ENCODE assay signal across 8 cellular contexts in the genomic region with DNA sequence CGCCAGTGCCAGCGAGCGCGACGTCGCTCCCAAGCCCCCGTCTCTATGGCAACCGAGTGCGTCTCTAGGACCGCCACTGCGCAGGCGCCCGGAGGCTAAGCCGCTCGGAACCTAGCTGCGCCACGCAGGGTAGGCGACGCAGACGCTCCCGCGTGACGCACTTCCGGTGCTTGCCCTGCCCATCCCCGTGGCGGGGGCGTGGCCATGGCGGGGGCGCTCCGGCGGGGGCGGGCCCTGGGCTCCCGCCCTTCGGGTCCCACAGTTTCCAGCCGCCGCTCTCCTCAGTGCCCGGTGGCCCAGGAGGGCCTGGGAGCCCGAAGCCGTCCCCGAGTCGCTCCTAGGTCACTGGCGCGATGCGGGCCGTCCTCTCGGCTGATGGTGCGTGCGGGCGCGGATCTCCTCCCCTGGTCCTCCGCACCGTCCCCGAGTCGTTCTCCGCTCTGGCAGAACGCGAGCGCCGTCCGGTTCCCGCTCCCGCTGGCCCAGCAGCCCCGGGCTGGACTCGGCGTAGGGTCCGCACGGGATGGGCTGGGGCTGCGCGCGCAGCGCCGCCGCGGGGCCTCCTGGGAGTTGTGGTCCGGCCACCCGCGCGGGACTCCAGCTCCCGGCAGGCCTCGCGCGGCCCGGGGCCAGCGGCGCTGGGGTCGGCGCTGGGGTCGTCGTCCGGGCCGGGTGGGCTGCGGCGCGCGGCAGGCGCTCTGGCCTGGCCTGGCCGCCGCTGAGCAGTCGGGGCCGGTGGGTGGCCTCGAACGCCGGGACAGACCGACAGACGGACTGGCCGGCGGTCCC. TPM values are rescaled to one million over a fixed set of nuclear protein-coding genes. Genes with fewer than 3 reads are reported as not detected.
A peak's percentile ranks its signal among the peaks of the same experiment; 100 is the strongest.
DNase-seq lines count a peak whose midpoint lies in the region; ATAC-seq, FAIRE-seq and TF ChIP-seq lines count a peak whose summit lies in the region.

A gene (plus strand): TSS at position 245 of the 789 bp plus-strand sequence. CDS start 7,953 bp downstream, outside the sequence.

- peak within 1 kb of the TSS; percentile 100 for H3K27ac ChIP-seq in angular gyrus (ENCODE audit: low read depth, low read length)
- peak within 1 kb of the TSS; percentile 100 for H3K27ac ChIP-seq in right atrium auricular region

- H3K27me3 ChIP-seq in right atrium auricular region = no peaks in the 10 kb centered on the region

- no peaks in the 10 kb centered on the region for H3K36me3 ChIP-seq in right atrium auricular region

- peaks cover 0 to 50% of the 10 kb centered on the region in 2 donors for H3K4me1 ChIP-seq in right atrium auricular region

- DNase-seq in NCI-H1694 treated with DMSO at 0.1 percent for 48 hours (lab: John Stamatoyannopoulos, UW) (peak; percentile 93), T-helper 2 cell (peak; percentile 91 to 99 (median 98)), right atrium auricular region (ENCODE audit: low spot score) (peak; percentile 96), pulmonary artery endothelial cell (ENCODE audit: low read depth, low spot score) (peak; percentile 81), urothelium cell line (ENCODE audit: low spot score) (peak; percentile 98)

- H3K4me3 ChIP-seq in right atrium auricular region = peak within 1 kb of the TSS; percentile 97 to 100

- H3K9me3 ChIP-seq in right atrium auricular region = no peaks in the 10 kb centered on the region

- TF ChIP-seq CTCF in right atrium auricular region (IDR thresholded peaks at IDR 0.05) = no peak

- peak; percentile 78 for FAIRE-seq in urothelium cell line (lab: Jason Lieb, UNC)

- peak; percentile 47 for ATAC-seq in GM18499 (IDR thresholded peaks at IDR 0.05; ENCODE audit: insufficient read depth, unreplicated experiment)
- peak; percentile 86 for ATAC-seq in HG02885 (IDR thresholded peaks at IDR 0.05; ENCODE audit: poor library complexity, unreplicated experiment)

RNA-seq across cellular contexts. Expression of the gene that starts here (rescaled TPM):
- total RNA-seq in right atrium auricular region (10 to 100 TPM; 42.4 to 45.6 TPM), pulmonary artery endothelial cell (30.7 and 43.6 TPM in 2 replicates)

Comparison
In these comparisons a context has a peak if more than half of its experiments do, and no peak if none do; other contexts are left out.
1. Peak in every context shown above with its lines: DNase-seq, ATAC-seq, H3K4me3 ChIP-seq and H3K27ac ChIP-seq.